1 cellular context compared by ENCODE assay signal in genomic region chr1:222247811-222248310, GRCh38.
TF ChIP-seq lines count a peak whose summit lies in the region.

No MANE protein-coding gene starts in this region.

TF ChIP-seq in IMR-90, 13 proteins besides CTCF, POLR2A, EP300 and RAD21:
- no peak for TF ChIP-seq SMC3 (IDR thresholded peaks at IDR 0.05; ENCODE audit: low read depth, low read length)
- TF ChIP-seq BHLHE40 (IDR thresholded peaks at IDR 0.05; ENCODE audit: low read depth, low read length): no peak
- no peak for TF ChIP-seq CEBPB (IDR thresholded peaks at IDR 0.05; ENCODE audit: low read depth, low read length)
- TF ChIP-seq MAFK (IDR thresholded peaks at IDR 0.05; ENCODE audit: low read depth, low read length): no peak
- no peak for TF ChIP-seq FOS (IDR thresholded peaks at IDR 0.05; ENCODE audit: low read depth, low read length)
- no peak for TF ChIP-seq USF2 (IDR thresholded peaks at IDR 0.05; ENCODE audit: low read depth, low read length)
- no peak for TF ChIP-seq RCOR1 (IDR thresholded peaks at IDR 0.05; ENCODE audit: insufficient replicate concordance, low read length)
- TF ChIP-seq MXI1 (IDR thresholded peaks at IDR 0.05; ENCODE audit: borderline replicate concordance, low read depth, low read length): no peak
- TF ChIP-seq RFX5 (IDR thresholded peaks at IDR 0.05; ENCODE audit: low read depth, low read length): no peak
- TF ChIP-seq, protein P1, sequence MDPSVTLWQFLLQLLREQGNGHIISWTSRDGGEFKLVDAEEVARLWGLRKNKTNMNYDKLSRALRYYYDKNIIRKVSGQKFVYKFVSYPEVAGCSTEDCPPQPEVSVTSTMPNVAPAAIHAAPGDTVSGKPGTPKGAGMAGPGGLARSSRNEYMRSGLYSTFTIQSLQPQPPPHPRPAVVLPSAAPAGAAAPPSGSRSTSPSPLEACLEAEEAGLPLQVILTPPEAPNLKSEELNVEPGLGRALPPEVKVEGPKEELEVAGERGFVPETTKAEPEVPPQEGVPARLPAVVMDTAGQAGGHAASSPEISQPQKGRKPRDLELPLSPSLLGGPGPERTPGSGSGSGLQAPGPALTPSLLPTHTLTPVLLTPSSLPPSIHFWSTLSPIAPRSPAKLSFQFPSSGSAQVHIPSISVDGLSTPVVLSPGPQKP (IDR thresholded peaks at IDR 0.05; ENCODE audit: borderline replicate concordance, low read depth, low read length): no peak
- TF ChIP-seq CHD1 (IDR thresholded peaks at IDR 0.05; ENCODE audit: low read depth, low read length): no peak
- TF ChIP-seq NFE2L2 (IDR thresholded peaks at IDR 0.05; ENCODE audit: low read depth, low read length): no peak
- no peak for TF ChIP-seq MAZ (IDR thresholded peaks at IDR 0.05; ENCODE audit: borderline replicate concordance, low read depth, low read length)
